Comparison of ENCODE assay signal across 1 cellular context in the genomic region with DNA sequence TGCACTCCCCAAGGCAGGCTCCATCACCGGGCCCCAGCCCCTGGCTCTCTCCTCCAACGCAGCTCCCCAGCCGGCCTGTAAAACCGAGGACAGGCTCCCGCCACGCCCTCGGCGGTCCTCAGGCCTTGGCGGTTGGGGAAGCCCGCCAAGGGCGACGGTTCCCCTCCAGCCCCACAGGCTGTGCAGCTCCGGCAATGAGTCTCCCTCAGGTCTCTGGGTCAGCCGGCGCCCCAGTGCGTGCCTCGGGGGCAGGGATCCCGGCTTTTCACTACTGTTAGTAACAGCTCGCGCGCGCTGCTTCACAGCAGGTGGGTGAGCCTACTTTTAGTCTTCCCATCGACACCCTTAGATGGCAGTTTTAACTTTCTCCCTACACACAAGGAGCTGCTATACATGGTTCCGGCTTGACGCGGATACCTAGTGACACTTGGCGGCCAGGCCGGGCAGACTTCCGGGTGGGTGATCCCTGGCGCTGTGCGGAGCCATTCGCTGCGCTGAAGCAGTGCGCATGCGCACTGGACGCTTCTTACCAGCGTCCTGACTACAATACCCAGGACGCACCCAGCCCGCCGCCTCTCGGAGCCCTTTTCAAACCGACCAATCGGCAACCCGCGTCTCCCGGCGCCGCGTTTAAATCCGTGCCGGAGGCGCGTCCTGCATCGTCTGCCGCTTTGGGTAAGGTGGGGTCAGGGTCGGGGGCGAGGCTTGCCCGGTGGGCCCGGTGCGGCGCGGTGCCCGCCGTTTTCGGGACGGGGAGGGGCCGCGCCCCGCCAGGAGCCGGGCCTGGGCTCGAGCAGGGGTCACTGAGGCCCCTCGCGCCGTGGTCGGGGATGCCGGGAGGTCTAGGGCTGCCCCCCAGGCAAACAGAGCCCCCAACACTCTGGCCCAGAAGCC.
A peak's percentile ranks its signal among the peaks of the same experiment; 100 is the strongest.
TF ChIP-seq lines count a peak whose summit lies in the region.

A gene with protein sequence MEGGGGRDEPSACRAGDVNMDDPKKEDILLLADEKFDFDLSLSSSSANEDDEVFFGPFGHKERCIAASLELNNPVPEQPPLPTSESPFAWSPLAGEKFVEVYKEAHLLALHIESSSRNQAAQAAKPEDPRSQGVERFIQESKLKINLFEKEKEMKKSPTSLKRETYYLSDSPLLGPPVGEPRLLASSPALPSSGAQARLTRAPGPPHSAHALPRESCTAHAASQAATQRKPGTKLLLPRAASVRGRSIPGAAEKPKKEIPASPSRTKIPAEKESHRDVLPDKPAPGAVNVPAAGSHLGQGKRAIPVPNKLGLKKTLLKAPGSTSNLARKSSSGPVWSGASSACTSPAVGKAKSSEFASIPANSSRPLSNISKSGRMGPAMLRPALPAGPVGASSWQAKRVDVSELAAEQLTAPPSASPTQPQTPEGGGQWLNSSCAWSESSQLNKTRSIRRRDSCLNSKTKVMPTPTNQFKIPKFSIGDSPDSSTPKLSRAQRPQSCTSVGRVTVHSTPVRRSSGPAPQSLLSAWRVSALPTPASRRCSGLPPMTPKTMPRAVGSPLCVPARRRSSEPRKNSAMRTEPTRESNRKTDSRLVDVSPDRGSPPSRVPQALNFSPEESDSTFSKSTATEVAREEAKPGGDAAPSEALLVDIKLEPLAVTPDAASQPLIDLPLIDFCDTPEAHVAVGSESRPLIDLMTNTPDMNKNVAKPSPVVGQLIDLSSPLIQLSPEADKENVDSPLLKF (plus strand): TSS at position 614 of the 894 bp plus-strand sequence. CDS start 531 bp downstream, outside the sequence.

TF ChIP-seq in HepG2, 621 proteins besides CTCF, POLR2A, EP300 and RAD21 (continued from another document and continues in another):
- TF ChIP-seq, protein P1, sequence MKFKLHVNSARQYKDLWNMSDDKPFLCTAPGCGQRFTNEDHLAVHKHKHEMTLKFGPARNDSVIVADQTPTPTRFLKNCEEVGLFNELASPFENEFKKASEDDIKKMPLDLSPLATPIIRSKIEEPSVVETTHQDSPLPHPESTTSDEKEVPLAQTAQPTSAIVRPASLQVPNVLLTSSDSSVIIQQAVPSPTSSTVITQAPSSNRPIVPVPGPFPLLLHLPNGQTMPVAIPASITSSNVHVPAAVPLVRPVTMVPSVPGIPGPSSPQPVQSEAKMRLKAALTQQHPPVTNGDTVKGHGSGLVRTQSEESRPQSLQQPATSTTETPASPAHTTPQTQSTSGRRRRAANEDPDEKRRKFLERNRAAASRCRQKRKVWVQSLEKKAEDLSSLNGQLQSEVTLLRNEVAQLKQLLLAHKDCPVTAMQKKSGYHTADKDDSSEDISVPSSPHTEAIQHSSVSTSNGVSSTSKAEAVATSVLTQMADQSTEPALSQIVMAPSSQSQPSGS (CRISPR knock-in tag; IDR thresholded peaks at IDR 0.05) = peak; percentile 45; the same call in 1 of the 2 replicates
- 0 out of 2 replicates have a peak, but pooled peaks have one; percentile 21 for TF ChIP-seq AKAP8 (CRISPR knock-in tag; IDR thresholded peaks at IDR 0.05)
- no peak for TF ChIP-seq NR1H2 (CRISPR knock-in tag; IDR thresholded peaks at IDR 0.05; ENCODE audit: borderline replicate concordance, low read depth)
- TF ChIP-seq ZNF205 (CRISPR knock-in tag; IDR thresholded peaks at IDR 0.05) = peak; percentile 49; the same call in 1 of the 2 replicates
- TF ChIP-seq, protein P2, sequence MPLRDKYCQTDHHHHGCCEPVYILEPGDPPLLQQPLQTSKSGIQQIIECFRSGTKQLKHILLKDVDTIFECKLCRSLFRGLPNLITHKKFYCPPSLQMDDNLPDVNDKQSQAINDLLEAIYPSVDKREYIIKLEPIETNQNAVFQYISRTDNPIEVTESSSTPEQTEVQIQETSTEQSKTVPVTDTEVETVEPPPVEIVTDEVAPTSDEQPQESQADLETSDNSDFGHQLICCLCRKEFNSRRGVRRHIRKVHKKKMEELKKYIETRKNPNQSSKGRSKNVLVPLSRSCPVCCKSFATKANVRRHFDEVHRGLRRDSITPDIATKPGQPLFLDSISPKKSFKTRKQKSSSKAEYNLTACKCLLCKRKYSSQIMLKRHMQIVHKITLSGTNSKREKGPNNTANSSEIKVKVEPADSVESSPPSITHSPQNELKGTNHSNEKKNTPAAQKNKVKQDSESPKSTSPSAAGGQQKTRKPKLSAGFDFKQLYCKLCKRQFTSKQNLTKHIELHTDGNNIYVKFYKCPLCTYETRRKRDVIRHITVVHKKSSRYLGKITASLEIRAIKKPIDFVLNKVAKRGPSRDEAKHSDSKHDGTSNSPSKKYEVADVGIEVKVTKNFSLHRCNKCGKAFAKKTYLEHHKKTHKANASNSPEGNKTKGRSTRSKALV (CRISPR knock-in tag; IDR thresholded peaks at IDR 0.05) = peak; percentile 70; the same call in 1 of the 2 replicates
- peak; percentile 29; the same call in 1 of the 2 replicates for TF ChIP-seq SP2 (CRISPR knock-in tag; IDR thresholded peaks at IDR 0.05)
- TF ChIP-seq MTA1 (CRISPR knock-in tag; IDR thresholded peaks at IDR 0.05; ENCODE audit: borderline replicate concordance) = no peak
- TF ChIP-seq FOXO1 (CRISPR knock-in tag; IDR thresholded peaks at IDR 0.05) = no peak; the same call in 1 of the 2 replicates
- no peak; the same call in 1 of the 2 replicates for TF ChIP-seq POGZ (CRISPR knock-in tag; IDR thresholded peaks at IDR 0.05)
- no peak; the same call in 1 of the 2 replicates for TF ChIP-seq ZNF761 (CRISPR knock-in tag; conservative IDR thresholded peaks at IDR 0.05)
- no peak for TF ChIP-seq GLI4 (CRISPR knock-in tag; IDR thresholded peaks at IDR 0.05; ENCODE audit: borderline replicate concordance)
- no peak; the same call in 1 of the 2 replicates for TF ChIP-seq ZBTB20 (CRISPR knock-in tag; IDR thresholded peaks at IDR 0.05; ENCODE audit: borderline replicate concordance, low read depth)
- TF ChIP-seq, protein P3, sequence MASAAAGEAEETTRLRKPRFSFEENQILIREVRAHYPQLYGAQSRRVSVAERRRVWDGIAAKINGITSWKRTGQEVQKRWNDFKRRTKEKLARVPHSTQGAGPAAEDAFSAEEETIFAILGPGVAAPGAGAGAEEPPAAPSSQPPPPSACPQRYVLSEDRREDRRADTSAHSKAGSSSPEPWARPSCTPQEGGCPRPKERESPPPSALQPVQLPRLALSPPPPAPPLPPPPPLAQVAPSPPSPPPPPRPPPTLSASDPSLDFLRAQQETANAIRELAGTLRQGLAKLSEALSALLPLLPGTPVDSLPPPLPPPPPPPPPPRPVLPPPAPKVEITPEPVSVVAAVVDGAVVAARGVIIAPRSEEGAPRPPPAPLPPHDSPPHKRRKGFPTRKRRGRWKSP (CRISPR knock-in tag; IDR thresholded peaks at IDR 0.05) = peak; percentile 96
- no peak for TF ChIP-seq ZNF879 (CRISPR knock-in tag; IDR thresholded peaks at IDR 0.05)
- TF ChIP-seq ZNF367 (CRISPR knock-in tag; IDR thresholded peaks at IDR 0.05; ENCODE audit: borderline replicate concordance) = no peak; the same call in 1 of the 2 replicates
- TF ChIP-seq ATF1 (CRISPR knock-in tag; IDR thresholded peaks at IDR 0.05) = no peak
- TF ChIP-seq RFX1 (IDR thresholded peaks at IDR 0.05) = no peak
- TF ChIP-seq, protein P4, sequence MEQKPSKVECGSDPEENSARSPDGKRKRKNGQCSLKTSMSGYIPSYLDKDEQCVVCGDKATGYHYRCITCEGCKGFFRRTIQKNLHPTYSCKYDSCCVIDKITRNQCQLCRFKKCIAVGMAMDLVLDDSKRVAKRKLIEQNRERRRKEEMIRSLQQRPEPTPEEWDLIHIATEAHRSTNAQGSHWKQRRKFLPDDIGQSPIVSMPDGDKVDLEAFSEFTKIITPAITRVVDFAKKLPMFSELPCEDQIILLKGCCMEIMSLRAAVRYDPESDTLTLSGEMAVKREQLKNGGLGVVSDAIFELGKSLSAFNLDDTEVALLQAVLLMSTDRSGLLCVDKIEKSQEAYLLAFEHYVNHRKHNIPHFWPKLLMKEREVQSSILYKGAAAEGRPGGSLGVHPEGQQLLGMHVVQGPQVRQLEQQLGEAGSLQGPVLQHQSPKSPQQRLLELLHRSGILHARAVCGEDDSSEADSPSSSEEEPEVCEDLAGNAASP (CRISPR knock-in tag; IDR thresholded peaks at IDR 0.05; ENCODE audit: borderline replicate concordance) = 0 out of 2 replicates have a peak, but pooled peaks have one; percentile 17
- 0 out of 2 replicates have a peak, but pooled peaks have one; percentile 23 for TF ChIP-seq ZNF230 (CRISPR knock-in tag; IDR thresholded peaks at IDR 0.05)
- TF ChIP-seq ZEB1 (IDR thresholded peaks at IDR 0.05; ENCODE audit: insufficient replicate concordance, low read depth) = no peak
- TF ChIP-seq SIN3B (IDR thresholded peaks at IDR 0.05; ENCODE audit: low read length) = peak; percentile 97
- TF ChIP-seq, protein P5, sequence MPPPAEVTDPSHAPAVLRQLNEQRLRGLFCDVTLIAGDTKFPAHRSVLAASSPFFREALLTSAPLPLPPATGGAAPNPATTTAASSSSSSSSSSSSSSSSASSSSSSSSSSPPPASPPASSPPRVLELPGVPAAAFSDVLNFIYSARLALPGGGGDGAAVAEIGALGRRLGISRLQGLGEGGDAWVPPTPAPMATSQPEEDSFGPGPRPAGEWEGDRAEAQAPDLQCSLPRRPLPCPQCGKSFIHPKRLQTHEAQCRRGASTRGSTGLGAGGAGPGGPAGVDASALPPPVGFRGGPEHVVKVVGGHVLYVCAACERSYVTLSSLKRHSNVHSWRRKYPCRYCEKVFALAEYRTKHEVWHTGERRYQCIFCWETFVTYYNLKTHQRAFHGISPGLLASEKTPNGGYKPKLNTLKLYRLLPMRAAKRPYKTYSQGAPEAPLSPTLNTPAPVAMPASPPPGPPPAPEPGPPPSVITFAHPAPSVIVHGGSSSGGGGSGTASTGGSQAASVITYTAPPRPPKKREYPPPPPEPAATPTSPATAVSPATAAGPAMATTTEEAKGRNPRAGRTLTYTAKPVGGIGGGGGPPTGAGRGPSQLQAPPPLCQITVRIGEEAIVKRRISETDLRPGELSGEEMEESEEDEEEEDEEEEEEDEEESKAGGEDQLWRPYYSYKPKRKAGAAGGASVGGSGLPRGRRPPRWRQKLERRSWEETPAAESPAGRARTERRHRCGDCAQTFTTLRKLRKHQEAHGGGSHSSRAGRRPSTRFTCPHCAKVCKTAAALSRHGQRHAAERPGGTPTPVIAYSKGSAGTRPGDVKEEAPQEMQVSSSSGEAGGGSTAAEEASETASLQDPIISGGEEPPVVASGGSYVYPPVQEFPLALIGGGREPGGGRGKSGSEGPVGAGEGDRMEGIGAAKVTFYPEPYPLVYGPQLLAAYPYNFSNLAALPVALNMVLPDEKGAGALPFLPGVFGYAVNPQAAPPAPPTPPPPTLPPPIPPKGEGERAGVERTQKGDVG (CRISPR knock-in tag; IDR thresholded peaks at IDR 0.05; ENCODE audit: borderline replicate concordance) = no peak
- no peak for TF ChIP-seq ZNF839 (CRISPR knock-in tag; IDR thresholded peaks at IDR 0.05; ENCODE audit: borderline replicate concordance)
- TF ChIP-seq GATAD1 (CRISPR knock-in tag; IDR thresholded peaks at IDR 0.05) = peak; percentile 90
- 0 out of 2 replicates have a peak, but pooled peaks have one; percentile 24 for TF ChIP-seq MIXL1 (CRISPR knock-in tag; IDR thresholded peaks at IDR 0.05)
- no peak for TF ChIP-seq SCMH1 (CRISPR knock-in tag; IDR thresholded peaks at IDR 0.05; ENCODE audit: borderline replicate concordance)
- TF ChIP-seq, protein P6, sequence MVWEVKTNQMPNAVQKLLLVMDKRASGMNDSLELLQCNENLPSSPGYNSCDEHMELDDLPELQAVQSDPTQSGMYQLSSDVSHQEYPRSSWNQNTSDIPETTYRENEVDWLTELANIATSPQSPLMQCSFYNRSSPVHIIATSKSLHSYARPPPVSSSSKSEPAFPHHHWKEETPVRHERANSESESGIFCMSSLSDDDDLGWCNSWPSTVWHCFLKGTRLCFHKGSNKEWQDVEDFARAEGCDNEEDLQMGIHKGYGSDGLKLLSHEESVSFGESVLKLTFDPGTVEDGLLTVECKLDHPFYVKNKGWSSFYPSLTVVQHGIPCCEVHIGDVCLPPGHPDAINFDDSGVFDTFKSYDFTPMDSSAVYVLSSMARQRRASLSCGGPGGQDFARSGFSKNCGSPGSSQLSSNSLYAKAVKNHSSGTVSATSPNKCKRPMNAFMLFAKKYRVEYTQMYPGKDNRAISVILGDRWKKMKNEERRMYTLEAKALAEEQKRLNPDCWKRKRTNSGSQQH (CRISPR knock-in tag; IDR thresholded peaks at IDR 0.05; ENCODE audit: low read depth) = peak; percentile 78; the same call in 1 of the 2 replicates
- TF ChIP-seq FIP1L1 (IDR thresholded peaks at IDR 0.05; ENCODE audit: borderline replicate concordance, insufficient read depth, low read depth, low read length) = no peak
- TF ChIP-seq ATRX (CRISPR knock-in tag; IDR thresholded peaks at IDR 0.05; ENCODE audit: borderline replicate concordance) = no peak
- no peak for TF ChIP-seq ZNF224 (CRISPR knock-in tag; IDR thresholded peaks at IDR 0.05)
- peak; percentile 57; the same call in 1 of the 2 replicates for TF ChIP-seq MED13 (CRISPR knock-in tag; IDR thresholded peaks at IDR 0.05)
- TF ChIP-seq ZBTB7B (CRISPR knock-in tag; IDR thresholded peaks at IDR 0.05) = peak; percentile 36; the same call in 1 of the 2 replicates
- TF ChIP-seq ZNF17 (CRISPR knock-in tag; IDR thresholded peaks at IDR 0.05) = no peak
- TF ChIP-seq, protein P7, sequence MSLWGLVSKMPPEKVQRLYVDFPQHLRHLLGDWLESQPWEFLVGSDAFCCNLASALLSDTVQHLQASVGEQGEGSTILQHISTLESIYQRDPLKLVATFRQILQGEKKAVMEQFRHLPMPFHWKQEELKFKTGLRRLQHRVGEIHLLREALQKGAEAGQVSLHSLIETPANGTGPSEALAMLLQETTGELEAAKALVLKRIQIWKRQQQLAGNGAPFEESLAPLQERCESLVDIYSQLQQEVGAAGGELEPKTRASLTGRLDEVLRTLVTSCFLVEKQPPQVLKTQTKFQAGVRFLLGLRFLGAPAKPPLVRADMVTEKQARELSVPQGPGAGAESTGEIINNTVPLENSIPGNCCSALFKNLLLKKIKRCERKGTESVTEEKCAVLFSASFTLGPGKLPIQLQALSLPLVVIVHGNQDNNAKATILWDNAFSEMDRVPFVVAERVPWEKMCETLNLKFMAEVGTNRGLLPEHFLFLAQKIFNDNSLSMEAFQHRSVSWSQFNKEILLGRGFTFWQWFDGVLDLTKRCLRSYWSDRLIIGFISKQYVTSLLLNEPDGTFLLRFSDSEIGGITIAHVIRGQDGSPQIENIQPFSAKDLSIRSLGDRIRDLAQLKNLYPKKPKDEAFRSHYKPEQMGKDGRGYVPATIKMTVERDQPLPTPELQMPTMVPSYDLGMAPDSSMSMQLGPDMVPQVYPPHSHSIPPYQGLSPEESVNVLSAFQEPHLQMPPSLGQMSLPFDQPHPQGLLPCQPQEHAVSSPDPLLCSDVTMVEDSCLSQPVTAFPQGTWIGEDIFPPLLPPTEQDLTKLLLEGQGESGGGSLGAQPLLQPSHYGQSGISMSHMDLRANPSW (CRISPR knock-in tag; IDR thresholded peaks at IDR 0.05; ENCODE audit: borderline replicate concordance) = no peak
- no peak for TF ChIP-seq ZNF570 (CRISPR knock-in tag; IDR thresholded peaks at IDR 0.05; ENCODE audit: borderline replicate concordance)
- TF ChIP-seq ZNF343 (CRISPR knock-in tag; IDR thresholded peaks at IDR 0.05) = peak; percentile 54; the same call in 1 of the 2 replicates
- TF ChIP-seq ZFP36 (IDR thresholded peaks at IDR 0.05; ENCODE audit: borderline replicate concordance, low read depth, low read length, partially characterized antibody) = no peak
- TF ChIP-seq ZNF350 (CRISPR knock-in tag; IDR thresholded peaks at IDR 0.05; ENCODE audit: borderline replicate concordance, low read depth) = peak; percentile 59; the same call in 1 of the 2 replicates
